In genomic region chr15:49731187-49731828, GRCh38 we compare ENCODE assay signal across 1 cellular context.
TF ChIP-seq lines count a peak whose summit lies in the region.

No MANE protein-coding gene starts in this region.

TF ChIP-seq in HepG2, 621 proteins besides CTCF, POLR2A, EP300 and RAD21 (continued from another document):
- TF ChIP-seq NAIF1 (CRISPR knock-in tag; IDR thresholded peaks at IDR 0.05; ENCODE audit: borderline replicate concordance) (no peak), IRF9 (CRISPR knock-in tag; IDR thresholded peaks at IDR 0.05; ENCODE audit: borderline replicate concordance) (no peak), ZBTB49 (CRISPR knock-in tag; IDR thresholded peaks at IDR 0.05; ENCODE audit: borderline replicate concordance) (no peak), THAP7 (CRISPR knock-in tag; IDR thresholded peaks at IDR 0.05) (no peak)
